Comparison of ENCODE assay signal across 12 cellular contexts in the genomic region with DNA sequence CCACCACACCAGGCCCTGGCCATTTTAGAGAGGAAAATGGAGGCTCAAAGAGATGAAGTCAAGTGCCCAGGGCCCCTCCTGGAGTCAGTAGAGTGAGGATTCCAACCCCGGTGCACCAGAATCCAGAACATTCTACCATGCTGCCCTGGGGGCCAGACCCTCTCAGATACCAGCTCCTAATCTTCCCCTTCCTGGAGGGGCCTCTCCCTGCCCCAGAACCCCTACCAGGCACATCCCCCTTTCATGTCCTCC. TPM values are rescaled to one million over a fixed set of nuclear protein-coding genes. Genes with fewer than 3 reads are reported as not detected.
DNase-seq lines count a peak whose midpoint lies in the region; ATAC-seq and TF ChIP-seq lines count a peak whose summit lies in the region.
"Had no signal": no experiment of that assay in that cellular context is flagged by ENCODE, and none has a peak within 500 bp of the region (broad histone marks: within the 10 kb centered on the region; RNA-seq: fewer than 3 reads in every experiment).

No MANE protein-coding gene starts in this region.

- POLR2A ChIA-PET in CD8-positive, alpha-beta memory T cell (lab: Charles Lee), result interaction anchor here (1.3 to 2.1 kb wide), 2 partner anchors 137 to 198 kb away, joined by 4 to 6 read pairs; partner anchors contain the start of genes MRPS12 and SARS2
- POLR2A ChIA-PET in SK-N-SH (lab: Yijun Ruan, JAX), result interaction anchor here (0.8 kb wide), 1 partner anchor 188 kb away, joined by 3 read pairs; no protein-coding TSS in a partner anchor

- H3F3A ChIP-seq in smooth muscle cell (ENCODE audit: low read depth) (peaks cover 32% of the 10 kb centered on the region), SK-N-SH (replicated peaks; ENCODE audit: insufficient read depth) (peaks cover 53% of the 10 kb centered on the region)

- no peaks in the 10 kb centered on the region for H3K36me3 ChIP-seq in CD8-positive, alpha-beta memory T cell (ENCODE audit: insufficient read depth, low read length)
- H3K36me3 ChIP-seq in RWPE2 (ENCODE audit: low read depth) (peaks cover 24% of the 10 kb centered on the region), esophagus muscularis mucosa (peaks cover 11 to 43% (median 35%) of the 10 kb centered on the region in 4 donors), smooth muscle cell (ENCODE audit: low read depth) (no peaks in the 10 kb centered on the region), SK-N-SH (replicated peaks in 1 of 2; ENCODE audit: control insufficient read depth in 1 of 2, insufficient read depth in 2 of 2, low read length in 1 of 2) (peaks cover 21 to 30% of the 10 kb centered on the region in 2 experiments)

- H3K36me3 Mint-ChIP-seq in CD8-positive, alpha-beta memory T cell, result peaks cover 0 to 33% (median 6%) of the 10 kb centered on the region in 3 donors
- H3K36me3 Mint-ChIP-seq: activated naive CD4-positive, alpha-beta T cell treated with anti-CD3 and anti-CD28 coated beads, Interleukin-2, amount 50 U/mL, for 24 hours had no signal

- H3K4me3 ChIP-seq in CD8-positive, alpha-beta memory T cell (ENCODE audit: low read length), result no peak overlapping the region
- H3K4me3 ChIP-seq in RWPE2 (ENCODE audit: severe bottlenecking) (no peak overlapping the region), esophagus muscularis mucosa (no peak overlapping the region), smooth muscle cell (no peak overlapping the region), SK-N-SH (ENCODE audit: low read depth in 2 of 2, low read length in 1 of 2) (no peak overlapping the region)

- TF ChIP-seq RAD21 in SK-N-SH (IDR thresholded peaks at IDR 0.05; ENCODE audit: low read length), result no peak

- H3K4me2 ChIP-seq in smooth muscle cell (no peak overlapping the region), SK-N-SH (no peak overlapping the region)

- TF ChIP-seq CTCF in RWPE2 (IDR thresholded peaks at IDR 0.05; ENCODE audit: poor library complexity, severe bottlenecking) (no peak), esophagus muscularis mucosa (IDR thresholded peaks at IDR 0.05) (no peak), smooth muscle cell (IDR thresholded peaks at IDR 0.05; ENCODE audit: borderline replicate concordance, insufficient read depth, poor library complexity, severe bottlenecking) (no peak), SK-N-SH (IDR thresholded peaks at IDR 0.05) (no peak)

- no peak for TF ChIP-seq POLR2A in esophagus muscularis mucosa (IDR thresholded peaks at IDR 0.05; ENCODE audit: low read depth)

- peaks cover 12% of the 10 kb centered on the region for H4K20me1 ChIP-seq in smooth muscle cell (ENCODE audit: low read depth)
- H4K20me1 ChIP-seq in SK-N-SH (ENCODE audit: insufficient read depth), result peaks cover 10% of the 10 kb centered on the region; the same call in 1 of the 2 replicates

- peaks cover 0 to 4% of the 10 kb centered on the region in 2 donors for H3K27me3 Mint-ChIP-seq in CD8-positive, alpha-beta memory T cell

- no peak for ATAC-seq in RWPE2 (ENCODE audit: low read depth)
- no peak for ATAC-seq in HG03097 (IDR thresholded peaks at IDR 0.05; ENCODE audit: low FRiP score, unreplicated experiment)

- intact Hi-C loops in esophagus muscularis mucosa (cut with DNase I), result loop anchor here (5.0 kb wide), 1 partner anchor 104 kb away; no protein-coding TSS in a partner anchor

- peak overlapping the region in 3 of 7 donors; percentile 16 to 84 (median 83) for H3K4me3 Mint-ChIP-seq in CD8-positive, alpha-beta memory T cell
- H3K4me3 Mint-ChIP-seq: activated naive CD4-positive, alpha-beta T cell treated with anti-CD3 and anti-CD28 coated beads, Interleukin-2, amount 50 U/mL, for 24 hours had no signal

- peak overlapping the region; percentile 76 to 97 (median 88) for H3K27ac Mint-ChIP-seq in CD8-positive, alpha-beta memory T cell
- H3K27ac Mint-ChIP-seq: activated naive CD4-positive, alpha-beta T cell treated with anti-CD3 and anti-CD28 coated beads, Interleukin-2, amount 50 U/mL, for 24 hours had no signal

- H2AFZ ChIP-seq in smooth muscle cell (ENCODE audit: low read depth), result no peak overlapping the region
- H2AFZ ChIP-seq in SK-N-SH (ENCODE audit: low read depth), result no peak overlapping the region

- no peaks in the 10 kb centered on the region for H3K27me3 ChIP-seq in CD8-positive, alpha-beta memory T cell (ENCODE audit: insufficient read depth, low read length, poor library complexity, severe bottlenecking)
- H3K27me3 ChIP-seq in RWPE2 (ENCODE audit: insufficient read depth, poor library complexity, severe bottlenecking), result no peaks in the 10 kb centered on the region
- H3K27me3 ChIP-seq in esophagus muscularis mucosa, result no peaks in the 10 kb centered on the region
- no peaks in the 10 kb centered on the region for H3K27me3 ChIP-seq in smooth muscle cell (ENCODE audit: low read depth)
- no peaks in the 10 kb centered on the region for H3K27me3 ChIP-seq in SK-N-SH (ENCODE audit: insufficient read depth)

- H3K9me3 ChIP-seq in CD8-positive, alpha-beta memory T cell (ENCODE audit: low read length), result no peaks in the 10 kb centered on the region
- H3K9me3 ChIP-seq in RWPE2 (ENCODE audit: severe bottlenecking) (no peaks in the 10 kb centered on the region), esophagus muscularis mucosa (no peaks in the 10 kb centered on the region), smooth muscle cell (replicated peaks; ENCODE audit: low read depth) (no peaks in the 10 kb centered on the region), SK-N-SH (no peaks in the 10 kb centered on the region)

- H3K9ac ChIP-seq in smooth muscle cell (ENCODE audit: low read depth) (no peak overlapping the region), SK-N-SH (no peak overlapping the region)

- peaks cover 27 to 63% (median 32%) of the 10 kb centered on the region in 3 donors for H3K4me1 Mint-ChIP-seq in CD8-positive, alpha-beta memory T cell

- no peak for DNase-seq in CD8-positive, alpha-beta memory T cell
- DNase-seq in RWPE2 (ENCODE audit: low spot score), result no peak
- no peak for DNase-seq in esophagus muscularis mucosa (ENCODE audit: extremely low spot score)
- DNase-seq in smooth muscle cell (lab: John Stamatoyannopoulos, UW; ENCODE audit: unreplicated experiment), result no peak
- no peak for DNase-seq in NAMALWA (ENCODE audit: low spot score)
- no peak for DNase-seq in SK-N-SH
- no peak for DNase-seq in G401 (ENCODE audit: low spot score)
- DNase-seq: effector CD4-positive, alpha-beta T cell; stimulated activated naive CD4-positive, alpha-beta T cell treated with Interleukin-2 at 50 U/mL for 16 hours had no signal

- no peak overlapping the region for H3K27ac ChIP-seq in CD8-positive, alpha-beta memory T cell (ENCODE audit: low read depth, low read length)
- H3K27ac ChIP-seq in RWPE2 (ENCODE audit: poor library complexity, severe bottlenecking) (peak overlapping the region; percentile 44), esophagus muscularis mucosa (replicated peaks in 1 of 4) (peak overlapping the region; percentile 64 to 78 (median 74)), smooth muscle cell (ENCODE audit: low read depth) (peak overlapping the region; percentile 28), SK-N-SH (ENCODE audit: low read depth in 2 of 2, low read length in 1 of 2) (peak overlapping the region in 1 of 2 experiments; percentile 40; a peak in 1 of 4 replicates)

- in situ Hi-C loops in G401 (cut with HindIII; ENCODE audit: low sequenced_read_pairs), result no loop called here

- no peak for TF ChIP-seq EP300 in esophagus muscularis mucosa (IDR thresholded peaks at IDR 0.05)
- no peak for TF ChIP-seq EP300 in SK-N-SH (IDR thresholded peaks at IDR 0.05; ENCODE audit: borderline replicate concordance in 1 of 2, low read depth in 1 of 2, low read length in 1 of 2)

- CTCF ChIA-PET in CD8-positive, alpha-beta memory T cell (lab: Charles Lee), result interaction anchor here (0.5 to 3.0 kb wide), 7 partner anchors 35 to 330 kb away, joined by 3 to 16 read pairs (median 5); partner anchors contain the start of genes FAM98C, MRPS12 and SARS2
- CTCF ChIA-PET in SK-N-SH (lab: Yijun Ruan, JAX), result interaction anchor here (1.0 to 2.7 kb wide), 5 partner anchors 9 to 218 kb away, joined by 3 to 16 read pairs (median 4); partner anchors contain the start of genes MRPS12 and SARS2

- H3K79me2 ChIP-seq in smooth muscle cell (ENCODE audit: low read depth) (no peaks in the 10 kb centered on the region), SK-N-SH (ENCODE audit: insufficient read depth) (no peaks in the 10 kb centered on the region)

- peaks cover 22% of the 10 kb centered on the region for H3K4me1 ChIP-seq in CD8-positive, alpha-beta memory T cell (ENCODE audit: insufficient read depth, low read length)
- peaks cover 9% of the 10 kb centered on the region for H3K4me1 ChIP-seq in RWPE2 (ENCODE audit: insufficient read depth, poor library complexity, severe bottlenecking)
- peaks cover 31 to 74% (median 60%) of the 10 kb centered on the region in 4 donors for H3K4me1 ChIP-seq in esophagus muscularis mucosa
- no peaks in the 10 kb centered on the region for H3K4me1 ChIP-seq in smooth muscle cell (ENCODE audit: low read depth)
- peaks cover 7 to 12% of the 10 kb centered on the region in 2 experiments; a peak in 3 of 4 replicates for H3K4me1 ChIP-seq in SK-N-SH (ENCODE audit: control insufficient read depth in 1 of 2, insufficient read depth in 2 of 2, low read depth in 1 of 2, low read length in 1 of 2)

- H3K9me2 ChIP-seq in SK-N-SH, result no peaks in the 10 kb centered on the region

- peaks cover 0 to 1% (median 0%) of the 10 kb centered on the region in 5 donors for H3K9me3 Mint-ChIP-seq in CD8-positive, alpha-beta memory T cell
- H3K9me3 Mint-ChIP-seq: activated naive CD4-positive, alpha-beta T cell treated with anti-CD3 and anti-CD28 coated beads, Interleukin-2, amount 50 U/mL, for 24 hours had no signal

- 73% methylated on average over 1 of the region's 1 CpG for WGBS in esophagus muscularis mucosa
- WGBS in smooth muscle cell (ENCODE audit: low lambda C conversion rate), result 71% methylated on average over 1 of the region's 1 CpG
- WGBS in SK-N-SH (ENCODE audit: low lambda C conversion rate), result 100% methylated on average over 1 of the region's 1 CpG

RNA-seq across cellular contexts. Expression of gene CAPN12, which starts 11.1 kb away (rescaled TPM):
- total RNA-seq in CD8-positive, alpha-beta memory T cell, result 1 to 10 TPM; 5.2 to 5.3 TPM
- 19.5 TPM for polyA plus RNA-seq in CD8-positive, alpha-beta memory T cell
- total RNA-seq in esophagus muscularis mucosa (1 to 10 TPM in 3 of 4 donors, under 1 TPM in 1; 0.83 to 2.1 (median 1.6) TPM), smooth muscle cell (3.2 and 5.5 TPM in 2 replicates)
- polyA plus RNA-seq in smooth muscle cell (1.4 and 6.5 TPM in 2 replicates), SK-N-SH (2012; rRNA removed) (1.7 and 3.0 TPM in 2 replicates)
- 0.48 and 0.50 TPM in 2 replicates for polyA plus RNA-seq in SK-N-SH (2012; cell fraction: cytosol; rRNA removed)
- polyA plus RNA-seq in SK-N-SH (2012; cell fraction: nucleus; rRNA removed), result 14.5 and 19.0 TPM in 2 replicates
- total RNA-seq in G401 (2014; rRNA removed; shearing (Covaris generic)), result 5.3 and 5.8 TPM in 2 replicates
- total RNA-seq: myocyte had no signal

RNA-seq across cellular contexts. Expression of gene LGALS7, which starts 40.1 kb away (rescaled TPM):
- not detected for total RNA-seq in CD8-positive, alpha-beta memory T cell
- polyA plus RNA-seq in CD8-positive, alpha-beta memory T cell, result not detected
- total RNA-seq in esophagus muscularis mucosa (not detected), smooth muscle cell (not detected in 2 replicates)
- polyA plus RNA-seq in smooth muscle cell (3.4 TPM in 1 of 2 replicates, not detected in the other), SK-N-SH (2012; rRNA removed) (not detected in 2 replicates)
- polyA plus RNA-seq in SK-N-SH (2012; cell fraction: cytosol; rRNA removed), result not detected in 2 replicates
- polyA plus RNA-seq in SK-N-SH (2012; cell fraction: nucleus; rRNA removed), result not detected in 2 replicates
- not detected in 2 replicates for total RNA-seq in G401 (2014; rRNA removed; shearing (Covaris generic))
- total RNA-seq: myocyte had no signal

RNA-seq across cellular contexts. Expression of gene LGALS7B, which starts 55.8 kb away (rescaled TPM):
- total RNA-seq in CD8-positive, alpha-beta memory T cell, result not detected
- polyA plus RNA-seq in CD8-positive, alpha-beta memory T cell, result not detected
- total RNA-seq in esophagus muscularis mucosa, result not detected
- total RNA-seq in smooth muscle cell, result 3.0 TPM in 1 of 2 replicates, not detected in the other
- 0.56 TPM in 1 of 2 replicates, not detected in the other for polyA plus RNA-seq in smooth muscle cell
- polyA plus RNA-seq in SK-N-SH (2012; rRNA removed), result not detected in 2 replicates
- not detected in 2 replicates for polyA plus RNA-seq in SK-N-SH (2012; cell fraction: cytosol; rRNA removed)
- not detected in 2 replicates for polyA plus RNA-seq in SK-N-SH (2012; cell fraction: nucleus; rRNA removed)
- not detected in 2 replicates for total RNA-seq in G401 (2014; rRNA removed; shearing (Covaris generic))
- total RNA-seq: myocyte had no signal
